Comparison of ENCODE assay signal across 9 cellular contexts in the genomic region with DNA sequence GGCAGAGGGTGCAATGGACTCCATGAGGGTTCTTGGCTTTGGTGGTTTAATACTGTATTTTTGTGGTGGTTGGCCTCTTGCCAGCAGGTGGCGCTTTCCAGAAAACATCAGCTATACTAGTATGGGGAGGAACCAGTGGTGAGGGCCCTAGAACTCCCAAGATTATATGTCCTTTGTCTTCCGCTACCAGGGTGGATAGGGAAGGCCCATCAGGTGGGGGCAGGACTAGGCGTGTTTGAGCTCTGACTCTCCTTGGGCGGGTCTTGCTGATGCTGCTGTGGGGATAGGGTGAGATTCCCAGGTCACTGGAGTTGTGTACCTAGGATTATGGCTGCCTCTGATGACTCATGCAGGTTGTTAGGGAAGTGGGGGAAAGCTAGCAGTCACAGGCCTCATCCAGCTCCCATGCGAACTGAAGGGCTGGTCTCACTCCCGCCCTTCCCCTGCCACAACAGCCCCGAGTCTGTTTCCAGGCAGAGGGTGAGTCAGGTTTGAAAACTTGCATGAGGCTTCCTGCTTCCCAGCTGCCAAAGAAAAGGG.
A peak's percentile ranks its signal among the peaks of the same experiment; 100 is the strongest.
DNase-seq lines count a peak whose midpoint lies in the region; ATAC-seq, FAIRE-seq and TF ChIP-seq lines count a peak whose summit lies in the region.
"Had no signal": no experiment of that assay in that cellular context is flagged by ENCODE, and none has a peak within 500 bp of the region (broad histone marks: within the 10 kb centered on the region; RNA-seq: fewer than 3 reads in every experiment).

No MANE protein-coding gene starts in this region.

- peak; percentile 64 for DNase-seq in activated CD4-positive, alpha-beta T cell treated with anti-CD3 and anti-CD28 coated beads, Interleukin-2, amount 10 ng/mL, durations not matched to agents 24 days and 14 days
- DNase-seq in activated CD4-positive, alpha-beta T cell treated with anti-CD3 and anti-CD28 coated beads for 1 hour = no peak
- DNase-seq in NCI-H82 (lab: John Stamatoyannopoulos, UW) (peak; percentile 67), epithelial cell of esophagus (ENCODE audit: low read depth) (peak; percentile 100), urothelium cell line (ENCODE audit: low spot score) (peak; percentile 30), right cardiac atrium (no peak)
- no peak for DNase-seq in activated T-helper 1 cell treated with anti-CD3 and anti-CD28 coated beads, Interleukin-12 subunit alpha, Interleukin-12 subunit beta, Interleukin-2, Interleukin-4 antibody, amounts not matched to agents 30 ng/mL and 10 ng/mL and 1 ng/mL, durations not matched to agents 14 hours and 24 hours and 36 hours (ENCODE audit: low spot score)

- WGBS in right cardiac atrium = 86% methylated on average over 7 of the region's 7 CpGs

- ATAC-seq in HG02610 (IDR thresholded peaks at IDR 0.05; ENCODE audit: unreplicated experiment) (peak; percentile 63), right cardiac atrium (no peak)
- ATAC-seq: activated naive CD4-positive, alpha-beta T cell treated with anti-CD3 and anti-CD28 coated beads, Interleukin-2, amount 50 U/mL, for 72 hours had no signal

- no peaks in the 10 kb centered on the region for H3K9me3 Mint-ChIP-seq in activated CD4-positive, alpha-beta T cell treated with anti-CD3 and anti-CD28 coated beads, Interleukin-2, amount 10 ng/mL, durations not matched to agents 24 days and 14 days
- H3K9me3 Mint-ChIP-seq in activated T-helper 1 cell treated with anti-CD3 and anti-CD28 coated beads, Interleukin-12 subunit alpha, Interleukin-12 subunit beta, Interleukin-2, Interleukin-4 antibody, amounts not matched to agents 30 ng/mL and 10 ng/mL and 1 ng/mL, durations not matched to agents 14 hours and 24 hours and 36 hours = no peaks in the 10 kb centered on the region

- no peaks in the 10 kb centered on the region for H3K27me3 ChIP-seq in right cardiac atrium (ENCODE audit: control insufficient read depth, insufficient read depth)

- intact Hi-C loops in activated CD4-positive, alpha-beta T cell treated with anti-CD3 and anti-CD28 coated beads, Interleukin-2, amount 10 ng/mL, durations not matched to agents 24 days and 14 days (cut with micrococcal nuclease) = no loop called here
- intact Hi-C loops in right cardiac atrium (cut with DNase I) = no loop called here
- intact Hi-C loops in activated T-helper 1 cell treated with anti-CD3 and anti-CD28 coated beads, Interleukin-12 subunit alpha, Interleukin-12 subunit beta, Interleukin-2, Interleukin-4 antibody, amounts not matched to agents 30 ng/mL and 10 ng/mL and 1 ng/mL, durations not matched to agents 14 hours and 24 hours and 36 hours (cut with micrococcal nuclease) = no loop called here

- no peak overlapping the region for H3K4me3 ChIP-seq in epithelial cell of esophagus (ENCODE audit: low read length)
- no peak overlapping the region for H3K4me3 ChIP-seq in right cardiac atrium (ENCODE audit: low read length)

- H3K4me1 Mint-ChIP-seq in activated CD4-positive, alpha-beta T cell treated with anti-CD3 and anti-CD28 coated beads, Interleukin-2, amount 10 ng/mL, durations not matched to agents 24 days and 14 days = no peaks in the 10 kb centered on the region
- H3K4me1 Mint-ChIP-seq in activated T-helper 1 cell treated with anti-CD3 and anti-CD28 coated beads, Interleukin-12 subunit alpha, Interleukin-12 subunit beta, Interleukin-2, Interleukin-4 antibody, amounts not matched to agents 30 ng/mL and 10 ng/mL and 1 ng/mL, durations not matched to agents 14 hours and 24 hours and 36 hours (ENCODE audit: low read depth) = no peaks in the 10 kb centered on the region

- H3K27ac Mint-ChIP-seq in activated CD4-positive, alpha-beta T cell treated with anti-CD3 and anti-CD28 coated beads, Interleukin-2, amount 10 ng/mL, durations not matched to agents 24 days and 14 days = no peak overlapping the region
- no peak overlapping the region for H3K27ac Mint-ChIP-seq in activated T-helper 1 cell treated with anti-CD3 and anti-CD28 coated beads, Interleukin-12 subunit alpha, Interleukin-12 subunit beta, Interleukin-2, Interleukin-4 antibody, amounts not matched to agents 30 ng/mL and 10 ng/mL and 1 ng/mL, durations not matched to agents 14 hours and 24 hours and 36 hours
- H3K27ac Mint-ChIP-seq: activated naive CD4-positive, alpha-beta T cell treated with anti-CD3 and anti-CD28 coated beads, Interleukin-2, amount 50 U/mL, for 72 hours had no signal

- H3K27me3 Mint-ChIP-seq in activated CD4-positive, alpha-beta T cell treated with anti-CD3 and anti-CD28 coated beads, Interleukin-2, amount 10 ng/mL, durations not matched to agents 24 days and 14 days = no peaks in the 10 kb centered on the region
- no peaks in the 10 kb centered on the region for H3K27me3 Mint-ChIP-seq in activated T-helper 1 cell treated with anti-CD3 and anti-CD28 coated beads, Interleukin-12 subunit alpha, Interleukin-12 subunit beta, Interleukin-2, Interleukin-4 antibody, amounts not matched to agents 30 ng/mL and 10 ng/mL and 1 ng/mL, durations not matched to agents 14 hours and 24 hours and 36 hours (ENCODE audit: insufficient read depth)

- TF ChIP-seq CTCF in epithelial cell of esophagus (IDR thresholded peaks at IDR 0.05; ENCODE audit: insufficient read depth, low read depth, low read length, missing control alignments) = peak; percentile 61

- H3K27ac ChIP-seq in right cardiac atrium (ENCODE audit: low read length) = no peak overlapping the region

- H3K36me3 Mint-ChIP-seq in activated CD4-positive, alpha-beta T cell treated with anti-CD3 and anti-CD28 coated beads, Interleukin-2, amount 10 ng/mL, durations not matched to agents 24 days and 14 days (ENCODE audit: low read depth) = no peaks in the 10 kb centered on the region
- no peaks in the 10 kb centered on the region for H3K36me3 Mint-ChIP-seq in activated T-helper 1 cell treated with anti-CD3 and anti-CD28 coated beads, Interleukin-12 subunit alpha, Interleukin-12 subunit beta, Interleukin-2, Interleukin-4 antibody, amounts not matched to agents 30 ng/mL and 10 ng/mL and 1 ng/mL, durations not matched to agents 14 hours and 24 hours and 36 hours (ENCODE audit: low read depth)

- H3K4me1 ChIP-seq in right cardiac atrium (ENCODE audit: control insufficient read depth, insufficient read depth, low read length) = no peaks in the 10 kb centered on the region

- H3K9me3 ChIP-seq in right cardiac atrium (ENCODE audit: control insufficient read depth, low read length) = no peaks in the 10 kb centered on the region

- H3K4me3 Mint-ChIP-seq in activated CD4-positive, alpha-beta T cell treated with anti-CD3 and anti-CD28 coated beads, Interleukin-2, amount 10 ng/mL, durations not matched to agents 24 days and 14 days = no peak overlapping the region
- H3K4me3 Mint-ChIP-seq in activated T-helper 1 cell treated with anti-CD3 and anti-CD28 coated beads, Interleukin-12 subunit alpha, Interleukin-12 subunit beta, Interleukin-2, Interleukin-4 antibody, amounts not matched to agents 30 ng/mL and 10 ng/mL and 1 ng/mL, durations not matched to agents 14 hours and 24 hours and 36 hours = no peak overlapping the region

- FAIRE-seq in urothelium cell line (lab: Jason Lieb, UNC) = no peak

Comparison
In these comparisons a context has a peak if more than half of its experiments do, and no peak if none do; other contexts are left out.
1. DNase-seq: peak in activated CD4-positive, alpha-beta T cell treated with anti-CD3 and anti-CD28 coated beads, Interleukin-2, amount 10 ng/mL, durations not matched to agents 24 days and 14 days (single experiment), NCI-H82 (single experiment), epithelial cell of esophagus (single experiment) and urothelium cell line (single experiment); none in activated CD4-positive, alpha-beta T cell treated with anti-CD3 and anti-CD28 coated beads for 1 hour (single experiment), right cardiac atrium (0 of 3) and activated T-helper 1 cell treated with anti-CD3 and anti-CD28 coated beads, Interleukin-12 subunit alpha, Interleukin-12 subunit beta, Interleukin-2, Interleukin-4 antibody, amounts not matched to agents 30 ng/mL and 10 ng/mL and 1 ng/mL, durations not matched to agents 14 hours and 24 hours and 36 hours (single experiment).